ENCODE assay signal across 12 cellular contexts in genomic region chr1:187476671-187477070, GRCh38.
DNase-seq lines count a peak whose midpoint lies in the region; ATAC-seq, FAIRE-seq and TF ChIP-seq lines count a peak whose summit lies in the region.
"Had no signal": no experiment of that assay in that cellular context is flagged by ENCODE, and none has a peak within 500 bp of the region (broad histone marks: within the 10 kb centered on the region; RNA-seq: fewer than 3 reads in every experiment).

No MANE protein-coding gene starts in this region.

- peaks cover 2% of the 10 kb centered on the region for H3K4me1 Mint-ChIP-seq in type B pancreatic cell (ENCODE audit: unreplicated experiment)

- no peaks in the 10 kb centered on the region for H3K4me1 ChIP-seq in heart right ventricle
- H3K4me1 ChIP-seq in OCI-LY7 (ENCODE audit: insufficient read depth, low read length, poor library complexity, severe bottlenecking) = no peaks in the 10 kb centered on the region
- peaks cover 0 to 3% (median 2%) of the 10 kb centered on the region in 4 experiments; a peak in 2 of 7 replicates for H3K4me1 ChIP-seq in H1 (replicated peaks in 1 of 4; ENCODE audit: control insufficient read depth in 3 of 4, insufficient read depth in 4 of 4, low read length in 3 of 4)
- H3K4me1 ChIP-seq: BLaER1 had no signal

- H3K79me2 ChIP-seq in OCI-LY7 (ENCODE audit: insufficient read depth, low read depth, low read length) = no peaks in the 10 kb centered on the region
- H3K79me2 ChIP-seq in H1 (ENCODE audit: control insufficient read depth in 1 of 2, insufficient read depth in 2 of 2, low read length in 2 of 2) = no peaks in the 10 kb centered on the region

- H2BK120ac ChIP-seq in H1 (replicated peaks; ENCODE audit: low read depth, low read length) = no peak overlapping the region

- no peak overlapping the region for H3K14ac ChIP-seq in H1 (ENCODE audit: insufficient read length)

- no peak overlapping the region for H2BK20ac ChIP-seq in H1 (ENCODE audit: low read length)

- H3K18ac ChIP-seq in H1 (ENCODE audit: extremely low read depth, low read length) = no peak overlapping the region

- H3K9me3 Mint-ChIP-seq in type B pancreatic cell = no peaks in the 10 kb centered on the region

- no peak overlapping the region for H3K27ac ChIP-seq in heart right ventricle
- no peak overlapping the region for H3K27ac ChIP-seq in OCI-LY7 (ENCODE audit: low read depth, low read length, poor library complexity, severe bottlenecking)
- no peak overlapping the region for H3K27ac ChIP-seq in H1 (ENCODE audit: low read depth, low read length)
- H3K27ac ChIP-seq: BLaER1 had no signal

- no peak overlapping the region for H2AK5ac ChIP-seq in H1 (ENCODE audit: low read depth, low read length)

- no peaks in the 10 kb centered on the region for H3K27me3 ChIP-seq in heart right ventricle
- no peaks in the 10 kb centered on the region for H3K27me3 ChIP-seq in H1 (replicated peaks in 1 of 4; ENCODE audit: control insufficient read depth in 3 of 4, extremely low read depth in 1 of 4, insufficient read depth in 3 of 4, low read length in 3 of 4)
- H3K27me3 ChIP-seq: BLaER1 had no signal

- TF ChIP-seq POLR2A in H1 (IDR thresholded peaks at IDR 0.05; ENCODE audit: control extremely low read depth in 1 of 2, low read depth in 2 of 2, low read length in 2 of 2) = no peak

- POLR2A ChIA-PET in OCI-LY7 (lab: Charles Lee) = no interaction called here
- POLR2A ChIA-PET in H1 (lab: Charles Lee; ENCODE audit: partially characterized antibody) = no interaction called here

- TF ChIP-seq RAD21 in H1 (IDR thresholded peaks at IDR 0.05 in 1 of 2, conservative IDR thresholded peaks at IDR 0.05 in 1 of 2; ENCODE audit: low read depth in 2 of 2, low read length in 2 of 2) = peak; percentile 24 to 36; a peak in 2 of 4 replicates

- no peak overlapping the region for H2BK12ac ChIP-seq in H1 (ENCODE audit: low read depth, low read length)

- 44% methylated on average over 3 of the region's 3 CpGs for whole genome bisulfite sequencing in heart right ventricle, 2 donors
- WGBS in H1 (ENCODE audit: extremely low coverage in 1 of 2, insufficient coverage in 1 of 2, insufficient read length in 1 of 2, insufficient replicate concordance in 2 of 2, low coverage in 1 of 2, low lambda C conversion rate in 2 of 2, missing lambda C conversion rate in 1 of 2), 2 experiments = 86% methylated on average over 3 of the region's 3 CpGs; no CpG with 5 or more reads in 1 of the 2 experiments

- FAIRE-seq in H1 (lab: Jason Lieb, UNC) = no peak

- H3K4me3 ChIP-seq in heart right ventricle = no peak overlapping the region
- no peak overlapping the region for H3K4me3 ChIP-seq in OCI-LY7 (ENCODE audit: low read depth, low read length, poor library complexity, severe bottlenecking)
- H3K4me3 ChIP-seq in H1 (ENCODE audit: extremely low read depth in 1 of 4, insufficient read depth in 2 of 4, low read depth in 3 of 4, low read length in 4 of 4) = no peak overlapping the region
- H3K4me3 ChIP-seq: BLaER1 had no signal

- H4K91ac ChIP-seq in H1 (replicated peaks; ENCODE audit: insufficient read length, low read length) = no peak overlapping the region

- no peak overlapping the region for H3K4ac ChIP-seq in H1 (replicated peaks; ENCODE audit: insufficient read length, low read depth, low read length)

- H3K9ac ChIP-seq in H1 (replicated peaks in 1 of 4; ENCODE audit: extremely low read depth in 1 of 4, low read depth in 3 of 4, low read length in 3 of 4) = no peak overlapping the region
- H3K9ac ChIP-seq: BLaER1 had no signal

- ATAC-seq in heart right ventricle = no peak
- no peak for ATAC-seq in HG02938 (IDR thresholded peaks at IDR 0.05; ENCODE audit: unreplicated experiment)

- intact Hi-C loops in heart right ventricle (cut with DNase I) (loop anchor here in 1 of 10 donors (10.0 kb wide), 1 partner anchor 508 kb away; no protein-coding TSS in a partner anchor), cardiac septum (cut with DNase I) (loop anchor here (5.0 kb wide), 1 partner anchor 526 kb away; no protein-coding TSS in a partner anchor), OCI-LY7 (cut with micrococcal nuclease; ENCODE audit: unreplicated experiment) (no loop called here)

- H3K4me3 Mint-ChIP-seq in type B pancreatic cell = no peak overlapping the region
- H3K4me3 Mint-ChIP-seq: stimulated activated naive CD8-positive, alpha-beta T cell treated with anti-CD3 and anti-CD28 coated beads, Interleukin-15, Interleukin-2, amounts not matched to agents 100 ng/mL and 50 ng/mL, for 24 hours; T-helper 2 cell treated with Interferon-gamma antibody and Interleukin-4, amounts not matched to agents 5 μg/mL and 100 μg/mL, for 36 hours had no signal

- CTCF ChIA-PET in OCI-LY7 (lab: Charles Lee; ENCODE audit: unreplicated experiment) (no interaction called here), H1 (lab: Charles Lee; ENCODE audit: partially characterized antibody) (interaction anchor here (0.5 to 2.7 kb wide), 10 partner anchors 8 to 878 kb away, joined by 3 to 7 read pairs (median 3); no protein-coding TSS in a partner anchor)

- no peak overlapping the region for H3K27ac Mint-ChIP-seq in type B pancreatic cell
- H3K27ac Mint-ChIP-seq: stimulated activated naive CD8-positive, alpha-beta T cell treated with anti-CD3 and anti-CD28 coated beads, Interleukin-15, Interleukin-2, amounts not matched to agents 100 ng/mL and 50 ng/mL, for 24 hours; T-helper 2 cell treated with Interferon-gamma antibody and Interleukin-4, amounts not matched to agents 5 μg/mL and 100 μg/mL, for 36 hours had no signal

- no peak overlapping the region for H3K23ac ChIP-seq in H1 (ENCODE audit: insufficient read length)

- H3K9me2 ChIP-seq in OCI-LY7 (ENCODE audit: insufficient read depth, low read length) = no peaks in the 10 kb centered on the region

- no peaks in the 10 kb centered on the region for H3K36me3 Mint-ChIP-seq in type B pancreatic cell

- H4K8ac ChIP-seq in H1 (ENCODE audit: extremely low read depth, insufficient read depth, low read length) = no peak overlapping the region

- H3K9me3 ChIP-seq in heart right ventricle (peaks cover 0 to 3% (median 0%) of the 10 kb centered on the region in 11 donors), OCI-LY7 (ENCODE audit: low read length) (no peaks in the 10 kb centered on the region), H1 (ENCODE audit: insufficient read depth in 2 of 2, low read depth in 1 of 2, low read length in 1 of 2) (no peaks in the 10 kb centered on the region)
- H3K9me3 ChIP-seq: BLaER1 had no signal

- TF ChIP-seq EP300 in H1 (IDR thresholded peaks at IDR 0.05; ENCODE audit: borderline replicate concordance in 1 of 2, low read depth in 2 of 2, low read length in 2 of 2) = no peak

- DNase-seq in heart right ventricle = no peak
- no peak for DNase-seq in cardiac septum (ENCODE audit: low spot score)
- DNase-seq in OCI-LY7 (ENCODE audit: low spot score) = peak; percentile 1
- no peak for DNase-seq in H1 (ENCODE audit: low read depth in 1 of 2, low spot score in 2 of 2)
- DNase-seq in type B pancreatic cell (ENCODE audit: extremely low spot score, unreplicated experiment) = no peak
- DNase-seq in hepatic stellate cell (ENCODE audit: low spot score) = no peak
- no peak for DNase-seq in H4 (ENCODE audit: low spot score)
- DNase-seq: cerebellar nuclear complex had no signal

- H2AFZ ChIP-seq in OCI-LY7 (ENCODE audit: low read length) (no peak overlapping the region), H1 (ENCODE audit: low read length) (no peak overlapping the region)

- no peaks in the 10 kb centered on the region for H4K20me1 ChIP-seq in OCI-LY7 (ENCODE audit: insufficient read depth, low read length)
- no peaks in the 10 kb centered on the region for H4K20me1 ChIP-seq in H1 (replicated peaks in 1 of 2; ENCODE audit: control insufficient read depth in 1 of 2, insufficient read depth in 2 of 2, low read length in 2 of 2)
- H4K20me1 ChIP-seq: BLaER1 had no signal

- TF ChIP-seq CTCF in heart right ventricle (IDR thresholded peaks at IDR 0.05) (peak in 7 of 9 donors; percentile 20 to 48 (median 30)), OCI-LY7 (conservative IDR thresholded peaks at IDR 0.05; ENCODE audit: low read length) (peak; percentile 70), H1 (IDR thresholded peaks at IDR 0.05; ENCODE audit: control extremely low read depth in 1 of 3, insufficient read depth in 1 of 3, low read depth in 1 of 3, low read length in 3 of 3) (peak in 1 of 3 experiments; percentile 13; a peak in 2 of 4 replicates), type B pancreatic cell (conservative IDR thresholded peaks at IDR 0.05) (peak; percentile 64)

- H3K36me3 ChIP-seq in heart right ventricle (no peaks in the 10 kb centered on the region), OCI-LY7 (ENCODE audit: insufficient read depth, low read length) (no peaks in the 10 kb centered on the region), H1 (ENCODE audit: control insufficient read depth in 2 of 4, insufficient read depth in 4 of 4, low read length in 3 of 4) (no peaks in the 10 kb centered on the region; a peak in 1 of 8 replicates)
- H3K36me3 ChIP-seq: BLaER1 had no signal

- H2BK5ac ChIP-seq in H1 (ENCODE audit: low read depth, low read length) = no peak overlapping the region

- H3K4me2 ChIP-seq in OCI-LY7 (ENCODE audit: low read length) = no peak overlapping the region
- H3K4me2 ChIP-seq in H1 (ENCODE audit: insufficient read depth in 1 of 2, low read depth in 2 of 2, low read length in 2 of 2) = no peak overlapping the region
- H3K4me2 ChIP-seq: BLaER1 had no signal

- no peak overlapping the region for H3K56ac ChIP-seq in H1 (replicated peaks; ENCODE audit: insufficient read length, low read depth, low read length)

- no peak overlapping the region for H2BK15ac ChIP-seq in H1 (ENCODE audit: low read length)

- H3K23me2 ChIP-seq in H1 (ENCODE audit: low read depth, low read length) = no peaks in the 10 kb centered on the region

- BruUV-seq in OCI-LY7 (replicated peaks; lab: Mats Ljungman, UMichigan) = no TSS peak

- no peak overlapping the region for H4K5ac ChIP-seq in H1 (ENCODE audit: insufficient read length, low read depth, low read length)

- H3K79me1 ChIP-seq in H1 (ENCODE audit: low read depth, low read length) = no peaks in the 10 kb centered on the region

- H3K27me3 Mint-ChIP-seq in type B pancreatic cell = no peaks in the 10 kb centered on the region
- H3K27me3 Mint-ChIP-seq: stimulated activated naive CD8-positive, alpha-beta T cell treated with anti-CD3 and anti-CD28 coated beads, Interleukin-15, Interleukin-2, amounts not matched to agents 100 ng/mL and 50 ng/mL, for 24 hours had no signal

TF ChIP-seq in H1, 55 proteins besides CTCF, POLR2A, EP300 and RAD21 (continues in another document):
- TF ChIP-seq JUN (IDR thresholded peaks at IDR 0.05; ENCODE audit: low read depth, low read length) (no peak), NANOG (IDR thresholded peaks at IDR 0.05; ENCODE audit: insufficient read depth, low read depth, low read length, poor library complexity, severe bottlenecking) (no peak), SP2 (IDR thresholded peaks at IDR 0.05; ENCODE audit: low read length) (no peak), YY1 (IDR thresholded peaks at IDR 0.05; ENCODE audit: low read depth, low read length) (no peak), RNF2 (IDR thresholded peaks at IDR 0.05; ENCODE audit: borderline replicate concordance, low read depth, low read length, missing control alignments, poor library complexity, severe bottlenecking) (no peak), MAX (IDR thresholded peaks at IDR 0.05) (no peak)
